Comparison of ENCODE assay signal across 15 cellular contexts in genomic region chr5:56625577-56625976, GRCh38.
DNase-seq lines count a peak whose midpoint lies in the region; ATAC-seq, FAIRE-seq and TF ChIP-seq lines count a peak whose summit lies in the region.
"Had no signal": no experiment of that assay in that cellular context is flagged by ENCODE, and none has a peak within 500 bp of the region (broad histone marks: within the 10 kb centered on the region; RNA-seq: fewer than 3 reads in every experiment).

No MANE protein-coding gene starts in this region.

- intact Hi-C loops in mammary epithelial cell (cut with micrococcal nuclease) = no loop called here
- intact Hi-C loops in spleen (cut with DNase I; ENCODE audit: low total_unique reads) = no loop called here

- TF ChIP-seq POLR2A in spleen (IDR thresholded peaks at IDR 0.05) = no peak

- H4K20me1 ChIP-seq in mammary epithelial cell (ENCODE audit: insufficient read depth, low read length) (no peaks in the 10 kb centered on the region), keratinocyte (ENCODE audit: control insufficient read depth, extremely low read depth, insufficient read depth, low read length) (no peaks in the 10 kb centered on the region)

- CTCF ChIA-PET in AG04450 (lab: Charles Lee) = no interaction called here
- CTCF ChIA-PET in mammary epithelial cell (lab: Charles Lee; ENCODE audit: low non-redundant PET) = no interaction called here

- no peak overlapping the region for H3K4me2 ChIP-seq in mammary epithelial cell (ENCODE audit: insufficient read depth, low read depth, low read length)
- H3K4me2 ChIP-seq in keratinocyte (ENCODE audit: control insufficient read depth, extremely low read depth, insufficient read depth, low read depth, low read length) = peak overlapping the region; percentile 23

- 65% methylated on average over 2 of the region's 2 CpGs for WGBS in mammary epithelial cell (ENCODE audit: low coverage, missing lambda C conversion rate)
- 74 to 88% (median 85%) methylated on average over 2 of the region's 2 CpGs for WGBS in spleen, 5 donors

- in situ Hi-C loops in mammary epithelial cell (cut with MboI; ENCODE audit: low sequenced_read_pairs in 2 of 2) = no loop called here

- dilution Hi-C loops in mammary epithelial cell (cut with HindIII; ENCODE audit: low sequenced_read_pairs) = no loop called here
- dilution Hi-C loops in keratinocyte (cut with MboI; ENCODE audit: extremely low pct_ligation_motif_present, low sequenced_read_pairs) = no loop called here

- POLR2A ChIA-PET in AG04450 (lab: Yijun Ruan, JAX) = no interaction called here

- H3K27me3 ChIP-seq in AG04450 (ENCODE audit: control insufficient read depth, insufficient read depth, low read length) (no peaks in the 10 kb centered on the region), mammary epithelial cell (ENCODE audit: insufficient read depth, low read length) (no peaks in the 10 kb centered on the region), keratinocyte (ENCODE audit: control insufficient read depth, extremely low read depth, insufficient read depth, low read length) (no peaks in the 10 kb centered on the region), spleen (replicated peaks in 1 of 7) (no peaks in the 10 kb centered on the region)
- H3K27me3 ChIP-seq: ovary had no signal

- no peaks in the 10 kb centered on the region for H3K9me1 ChIP-seq in keratinocyte (ENCODE audit: control insufficient read depth, extremely low read depth, insufficient read depth, low read length)

- no TSS peak for BruUV-seq in mammary epithelial cell (replicated peaks; lab: Mats Ljungman, UMichigan)

- peak; percentile 9 for FAIRE-seq in keratinocyte (lab: Jason Lieb, UNC)

- ATAC-seq in GM21423 (IDR thresholded peaks at IDR 0.05; ENCODE audit: unreplicated experiment) = no peak

- no peaks in the 10 kb centered on the region for H3K4me1 ChIP-seq in mammary epithelial cell (ENCODE audit: insufficient read depth, low read length)
- H3K4me1 ChIP-seq in keratinocyte (ENCODE audit: control insufficient read depth, extremely low read depth, insufficient read depth, low read length) = peaks cover 2% of the 10 kb centered on the region
- peaks cover 0 to 6% (median 0%) of the 10 kb centered on the region in 6 donors for H3K4me1 ChIP-seq in spleen

- no peaks in the 10 kb centered on the region for H3K36me3 ChIP-seq in mammary epithelial cell (ENCODE audit: insufficient read depth, low read length)
- H3K36me3 ChIP-seq in keratinocyte (ENCODE audit: control insufficient read depth in 2 of 2, extremely low read depth in 1 of 2, insufficient read depth in 2 of 2, low read length in 2 of 2) = no peaks in the 10 kb centered on the region
- no peaks in the 10 kb centered on the region for H3K36me3 ChIP-seq in spleen
- H3K36me3 ChIP-seq: ovary had no signal

- H2AFZ ChIP-seq in mammary epithelial cell (ENCODE audit: low read depth, low read length) (no peak overlapping the region), keratinocyte (ENCODE audit: control insufficient read depth, low read length) (no peak overlapping the region)

- no peaks in the 10 kb centered on the region for H3K79me2 ChIP-seq in mammary epithelial cell (ENCODE audit: insufficient read depth, low read length)
- no peaks in the 10 kb centered on the region for H3K79me2 ChIP-seq in keratinocyte (ENCODE audit: control insufficient read depth, insufficient read depth, low read length)

- no peak overlapping the region for H3K4me3 ChIP-seq in AG04450 (ENCODE audit: low read depth, low read length)
- H3K4me3 ChIP-seq in mammary epithelial cell (replicated peaks in 1 of 3; ENCODE audit: insufficient read depth in 1 of 3, low read depth in 2 of 3, low read length in 3 of 3) = no peak overlapping the region
- H3K4me3 ChIP-seq in keratinocyte (ENCODE audit: control insufficient read depth in 2 of 3, extremely low read depth in 1 of 3, insufficient read depth in 2 of 3, low read depth in 1 of 3, low read length in 3 of 3) = no peak overlapping the region
- H3K4me3 ChIP-seq in spleen = no peak overlapping the region
- H3K4me3 ChIP-seq: ovary had no signal

- DNase-seq in AG04450 (ENCODE audit: low read depth, low spot score) (peak; percentile 78), LHCN-M2 (ENCODE audit: low read depth) (peak; percentile 9), mammary epithelial cell (peak; percentile 33), keratinocyte (ENCODE audit: low read depth, low spot score) (no peak), spleen (no peak), NCI-H1436 treated with DMSO at 0.1 percent for 48 hours (lab: John Stamatoyannopoulos, UW) (no peak), GM20000 (ENCODE audit: low spot score) (no peak)
- DNase-seq: AML-193, NCI-H1436, NCI-H524, ovary, RPMI8226, T1000 had no signal

- TF ChIP-seq CTCF in AG04450 (IDR thresholded peaks at IDR 0.05; ENCODE audit: low read depth, low read length) = no peak
- no peak for TF ChIP-seq CTCF in mammary epithelial cell (conservative IDR thresholded peaks at IDR 0.05 in 1 of 2, IDR thresholded peaks at IDR 0.05 in 1 of 2; ENCODE audit: extremely low read depth in 1 of 2, insufficient read depth in 1 of 2, low read depth in 1 of 2, low read length in 2 of 2)
- no peak for TF ChIP-seq CTCF in keratinocyte (optimal IDR thresholded peaks at IDR 0.05 in 1 of 3, IDR thresholded peaks at IDR 0.05 in 1 of 3, conservative IDR thresholded peaks at IDR 0.05 in 1 of 3; ENCODE audit: extremely low read depth in 1 of 3, insufficient read depth in 2 of 3, low read length in 3 of 3)
- TF ChIP-seq CTCF in spleen (IDR thresholded peaks at IDR 0.05 in 8 of 11, conservative IDR thresholded peaks at IDR 0.05 in 3 of 11) = no peak
- TF ChIP-seq CTCF in GM20000 (IDR thresholded peaks at IDR 0.05; ENCODE audit: extremely low read depth, missing control alignments) = no peak

- H3K9me3 ChIP-seq in AG04450 (ENCODE audit: control insufficient read depth, insufficient read depth, low read length) = peaks cover 6% of the 10 kb centered on the region
- H3K9me3 ChIP-seq in mammary epithelial cell (replicated peaks; ENCODE audit: insufficient read depth, low read length) = peaks cover 10% of the 10 kb centered on the region
- H3K9me3 ChIP-seq in keratinocyte (ENCODE audit: control insufficient read depth, low read depth, low read length) = no peaks in the 10 kb centered on the region
- H3K9me3 ChIP-seq in spleen = peaks cover 0 to 32% (median 20%) of the 10 kb centered on the region in 8 donors
- H3K9me3 ChIP-seq: ovary had no signal

- H3K9ac ChIP-seq in mammary epithelial cell (ENCODE audit: insufficient read depth, low read length) (no peak overlapping the region), keratinocyte (ENCODE audit: control insufficient read depth, extremely low read depth, insufficient read depth, low read length) (no peak overlapping the region)

- H3K27ac ChIP-seq in AG04450 (ENCODE audit: low read depth, low read length) (no peak overlapping the region), mammary epithelial cell (ENCODE audit: insufficient read depth, low read depth, low read length) (no peak overlapping the region), keratinocyte (ENCODE audit: control insufficient read depth, insufficient read depth, low read length) (no peak overlapping the region), spleen (no peak overlapping the region)
- H3K27ac ChIP-seq: epithelial cell of prostate, ovary had no signal

Comparison
In these comparisons a context has a peak if more than half of its experiments do, and no peak if none do; other contexts are left out.
1. DNase-seq: peak in AG04450 (single experiment), LHCN-M2 (single experiment) and mammary epithelial cell (single experiment); none in keratinocyte (single experiment), spleen (single experiment), NCI-H1436 treated with DMSO at 0.1 percent for 48 hours (single experiment) and GM20000 (single experiment).